19 cellular contexts compared by ENCODE assay signal in genomic region chr16:35195173-35195863, GRCh38.
DNase-seq lines count a peak whose midpoint lies in the region; ATAC-seq and TF ChIP-seq lines count a peak whose summit lies in the region.
"Had no signal": no experiment of that assay in that cellular context is flagged by ENCODE, and none has a peak within 500 bp of the region (broad histone marks: within the 10 kb centered on the region; RNA-seq: fewer than 3 reads in every experiment).

No MANE protein-coding gene starts in this region.

- H3K27me3 ChIP-seq in PC-9 (ENCODE audit: insufficient read depth, low read depth): peaks cover 62% of the 10 kb centered on the region

- no peaks in the 10 kb centered on the region for H3K36me3 ChIP-seq in HEK293 (ENCODE audit: control insufficient read depth in 2 of 2, insufficient read depth in 1 of 2, low read length in 2 of 2)
- H3K36me3 ChIP-seq in PC-9 (ENCODE audit: low read depth): no peaks in the 10 kb centered on the region

- H3K27ac Mint-ChIP-seq in chondrocyte (ENCODE audit: unreplicated experiment): no peak overlapping the region
- H3K27ac Mint-ChIP-seq in activated T-helper 17 cell treated with anti-CD3 and anti-CD28 coated beads, Interleukin-2, amount 50 U/mL, for 72 hours: no peak overlapping the region
- H3K27ac Mint-ChIP-seq: HFFc6 had no signal

- H3K4me2 ChIP-seq in PC-9: no peak overlapping the region

- no peaks in the 10 kb centered on the region for H3K9me3 ChIP-seq in HEK293 (ENCODE audit: control insufficient read depth, insufficient read depth, low read depth, low read length)
- no peaks in the 10 kb centered on the region for H3K9me3 ChIP-seq in PC-9 (ENCODE audit: insufficient read depth, low read depth)

- H3K9me3 Mint-ChIP-seq in chondrocyte (ENCODE audit: low read depth): peaks cover 56% of the 10 kb centered on the region
- peaks cover 14% of the 10 kb centered on the region for H3K9me3 Mint-ChIP-seq in activated T-helper 17 cell treated with anti-CD3 and anti-CD28 coated beads, Interleukin-2, amount 50 U/mL, for 72 hours
- H3K9me3 Mint-ChIP-seq in activated T-cell treated with anti-CD3 and anti-CD28 coated beads, Interleukin-2, amount 50 U/mL, for 4 hours: peaks cover 12% of the 10 kb centered on the region

- CTCF ChIA-PET in HEK293 (lab: Yijun Ruan, JAX) (interaction anchor here (0.6 to 1.0 kb wide), 5 partner anchors 26 to 465 kb away, joined by 3 to 4 read pairs (median 3); no protein-coding TSS in a partner anchor), PC-9 (lab: Charles Lee) (no interaction called here), HEK293T (lab: Yijun Ruan, JAX) (no interaction called here)

- no peaks in the 10 kb centered on the region for H3K27me3 Mint-ChIP-seq in chondrocyte (ENCODE audit: low read depth)
- H3K27me3 Mint-ChIP-seq in activated T-helper 17 cell treated with anti-CD3 and anti-CD28 coated beads, Interleukin-2, amount 50 U/mL, for 72 hours: no peaks in the 10 kb centered on the region
- no peaks in the 10 kb centered on the region for H3K27me3 Mint-ChIP-seq in activated T-cell treated with anti-CD3 and anti-CD28 coated beads, Interleukin-2, amount 50 U/mL, for 4 hours (ENCODE audit: low read depth)

- no peak overlapping the region for H2AFZ ChIP-seq in PC-9
- H2AFZ ChIP-seq: GM23248 had no signal

- no peaks in the 10 kb centered on the region for H3F3A ChIP-seq in PC-9 (ENCODE audit: insufficient read depth, low read depth)

- no peak for ATAC-seq in activated T-helper 17 cell treated with anti-CD3 and anti-CD28 coated beads, Interleukin-2, amount 50 U/mL, for 72 hours (replicated peaks)
- ATAC-seq in activated T-cell treated with anti-CD3 and anti-CD28 coated beads, Interleukin-2, amount 50 U/mL, for 4 hours: no peak

- DNase-seq in PC-9 (no peak), chondrocyte (ENCODE audit: low spot score) (peak; percentile 89), HEK293T (ENCODE audit: extremely low spot score) (no peak), foreskin melanocyte (no peak)
- DNase-seq in activated T-cell treated with anti-CD3 and anti-CD28 coated beads, Interleukin-2, amount 50 U/mL, for 4 hours: no peak
- DNase-seq: Calu3, DMS79 treated with DMSO at 0.1 percent for 48 hours, GF-D8, GM23248, HFFc6, KG1, NCI-H1417, NCI-H2107, NCI-H446 treated with DMSO at 0.1 percent for 48 hours, NCI-H748 treated with DMSO at 0.1 percent for 48 hours, SW 1271 had no signal

- intact Hi-C loops in PC-9 (cut with micrococcal nuclease; ENCODE audit: unreplicated experiment): no loop called here

- POLR2A ChIA-PET in HEK293 (lab: Yijun Ruan, JAX) (no interaction called here), PC-9 (lab: Charles Lee; ENCODE audit: unreplicated experiment) (no interaction called here), HEK293T (lab: Yijun Ruan, JAX) (no interaction called here)

- no peaks in the 10 kb centered on the region for H4K20me1 ChIP-seq in PC-9 (ENCODE audit: insufficient read depth)

- H3K4me1 Mint-ChIP-seq in chondrocyte (ENCODE audit: low read depth): no peaks in the 10 kb centered on the region
- H3K4me1 Mint-ChIP-seq in activated T-helper 17 cell treated with anti-CD3 and anti-CD28 coated beads, Interleukin-2, amount 50 U/mL, for 72 hours: no peaks in the 10 kb centered on the region
- H3K4me1 Mint-ChIP-seq in activated T-cell treated with anti-CD3 and anti-CD28 coated beads, Interleukin-2, amount 50 U/mL, for 4 hours (ENCODE audit: low read depth): no peaks in the 10 kb centered on the region

- TF ChIP-seq CTCF in 22Rv1 (IDR thresholded peaks at IDR 0.05): peak; percentile 75
- TF ChIP-seq CTCF in HEK293 (tag by site-specific recombination; IDR thresholded peaks at IDR 0.05): no peak
- TF ChIP-seq CTCF in PC-9 (conservative IDR thresholded peaks at IDR 0.05): peak; percentile 44; the same call in 1 of the 2 replicates
- TF ChIP-seq CTCF in chondrocyte (IDR thresholded peaks at IDR 0.05): no peak

- H3K4me1 ChIP-seq in HEK293 (ENCODE audit: control insufficient read depth, insufficient read depth, low read length) (no peaks in the 10 kb centered on the region), PC-9 (replicated peaks; ENCODE audit: insufficient read depth) (no peaks in the 10 kb centered on the region)

- H3K36me3 Mint-ChIP-seq in chondrocyte (ENCODE audit: low read depth): no peaks in the 10 kb centered on the region
- no peaks in the 10 kb centered on the region for H3K36me3 Mint-ChIP-seq in activated T-helper 17 cell treated with anti-CD3 and anti-CD28 coated beads, Interleukin-2, amount 50 U/mL, for 72 hours (ENCODE audit: low read depth)
- no peaks in the 10 kb centered on the region for H3K36me3 Mint-ChIP-seq in activated T-cell treated with anti-CD3 and anti-CD28 coated beads, Interleukin-2, amount 50 U/mL, for 4 hours (ENCODE audit: insufficient read depth)

- BruUV-seq in PC-9 (replicated peaks; lab: Mats Ljungman, UMichigan): no TSS peak

- no peak overlapping the region for H3K27ac ChIP-seq in 22Rv1
- no peak overlapping the region for H3K27ac ChIP-seq in HEK293 (ENCODE audit: extremely low read depth, low read depth, low read length)
- H3K27ac ChIP-seq in PC-9: no peak overlapping the region
- H3K27ac ChIP-seq: GM23248 had no signal

- no peaks in the 10 kb centered on the region for H3K9me2 ChIP-seq in PC-9 (ENCODE audit: insufficient read depth)

- H3K4me3 ChIP-seq in HEK293 (ENCODE audit: low read depth, low read length) (no peak overlapping the region), PC-9 (no peak overlapping the region)
- H3K4me3 ChIP-seq: GM23248 had no signal

- no peaks in the 10 kb centered on the region for H3K79me2 ChIP-seq in PC-9 (ENCODE audit: low read depth)

- no peak overlapping the region for H3K4me3 Mint-ChIP-seq in chondrocyte (ENCODE audit: unreplicated experiment)
- H3K4me3 Mint-ChIP-seq in activated T-helper 17 cell treated with anti-CD3 and anti-CD28 coated beads, Interleukin-2, amount 50 U/mL, for 72 hours: no peak overlapping the region
- H3K4me3 Mint-ChIP-seq in activated T-cell treated with anti-CD3 and anti-CD28 coated beads, Interleukin-2, amount 50 U/mL, for 4 hours: no peak overlapping the region
- H3K4me3 Mint-ChIP-seq: HFFc6 had no signal

TF ChIP-seq in HEK293, 187 proteins besides CTCF, POLR2A, EP300 and RAD21:
- TF ChIP-seq ZNF24 (tag by site-specific recombination; IDR thresholded peaks at IDR 0.05) (no peak), KLF7 (tag by site-specific recombination; IDR thresholded peaks at IDR 0.05; ENCODE audit: borderline replicate concordance) (peak; percentile 89), ZNF155 (tag by site-specific recombination; IDR thresholded peaks at IDR 0.05) (no peak), ZNF585B (tag by site-specific recombination; IDR thresholded peaks at IDR 0.05) (no peak), HOXA7 (CRISPR knock-in tag; IDR thresholded peaks at IDR 0.05; ENCODE audit: borderline replicate concordance) (no peak)

TF ChIP-seq in HEK293T, 16 proteins besides CTCF, POLR2A, EP300 and RAD21:
- TF ChIP-seq ELF4 (IDR thresholded peaks at IDR 0.05) (no peak), TARDBP (IDR thresholded peaks at IDR 0.05) (no peak), FOXM1 (IDR thresholded peaks at IDR 0.05; ENCODE audit: borderline replicate concordance) (no peak), HDGF (IDR thresholded peaks at IDR 0.05; ENCODE audit: borderline replicate concordance) (no peak), ZNF384 (IDR thresholded peaks at IDR 0.05) (no peak), SUZ12 (IDR thresholded peaks at IDR 0.05) (no peak), CTBP1 (IDR thresholded peaks at IDR 0.05; ENCODE audit: borderline replicate concordance) (no peak), L3MBTL2 (conservative IDR thresholded peaks at IDR 0.05) (no peak)

Comparison
In these comparisons a context has a peak if more than half of its experiments do, and no peak if none do; other contexts are left out.
1. CTCF ChIP-seq: peak in 22Rv1 (single experiment) and PC-9 (single experiment); none in HEK293 (single experiment) and chondrocyte (single experiment).